18 cellular contexts compared by ENCODE assay signal in the genomic region with DNA sequence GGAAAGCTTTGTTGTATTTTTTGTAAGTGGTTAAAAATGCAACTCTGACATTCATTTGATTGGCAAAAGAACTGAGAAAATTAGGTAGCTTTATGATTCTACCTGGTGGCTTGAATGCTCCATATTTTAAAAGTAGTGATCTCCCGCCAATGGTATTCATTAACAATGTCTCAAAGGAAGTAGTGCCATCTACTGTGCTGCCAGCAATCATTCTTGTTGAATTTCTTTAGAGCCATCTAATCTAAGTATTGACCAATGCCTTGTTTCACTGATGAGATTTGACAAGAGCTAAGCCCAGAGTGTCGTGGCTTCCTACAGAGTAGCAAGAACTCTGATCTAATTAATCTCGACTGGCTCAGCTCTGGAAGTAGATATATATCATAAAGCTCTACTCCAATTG.
"Had no signal": no experiment of that assay in that cellular context is flagged by ENCODE, and none has a peak within 500 bp of the region (broad histone marks: within the 10 kb centered on the region; RNA-seq: fewer than 3 reads in every experiment).

No MANE protein-coding gene starts in this region.

- H3K9me3 Mint-ChIP-seq: activated CD4-positive, alpha-beta memory T cell treated with anti-CD3 and anti-CD28 coated beads, Interleukin-2, amount 10 ng/mL, durations not matched to agents 7 days and 5 days; memory B cell; WTC11 had no signal

- H3K36me3 Mint-ChIP-seq: activated CD8-positive, alpha-beta memory T cell treated with anti-CD3 and anti-CD28 coated beads, Interleukin-2, amount 10 ng/mL, durations not matched to agents 7 days and 5 days; activated naive CD8-positive, alpha-beta T cell; memory B cell; naive thymus-derived CD4-positive, alpha-beta T cell; stimulated activated naive B cell treated with anti-CD40 and anti-IgM and Interleukin-4, amounts not matched to agents 10 μg/mL and 1 μg/mL and 100 μg/mL, for 72 hours; WTC11 had no signal

- H3K4me1 Mint-ChIP-seq: activated CD4-positive, alpha-beta memory T cell treated with anti-CD3 and anti-CD28 coated beads, Interleukin-2, amount 10 ng/mL, durations not matched to agents 7 days and 5 days; activated CD4-positive, alpha-beta T cell treated with anti-CD3 and anti-CD28 coated beads for 36 hours; activated CD8-positive, alpha-beta memory T cell treated with anti-CD3 and anti-CD28 coated beads, Interleukin-2, amount 10 ng/mL, durations not matched to agents 7 days and 5 days; memory B cell; naive thymus-derived CD4-positive, alpha-beta T cell; stimulated activated naive B cell treated with anti-CD40 and anti-IgM and Interleukin-4, amounts not matched to agents 10 μg/mL and 1 μg/mL and 100 μg/mL, for 72 hours had no signal

- H3K36me3 ChIP-seq: gastrocnemius medialis, heart left ventricle, ovary, sigmoid colon, spleen, thoracic aorta, upper lobe of left lung had no signal

- ATAC-seq: activated CD4-positive, alpha-beta T cell treated with anti-CD3 and anti-CD28 coated beads for 36 hours; activated CD8-positive, alpha-beta memory T cell treated with anti-CD3 and anti-CD28 coated beads, Interleukin-2, amount 10 ng/mL, durations not matched to agents 7 days and 5 days; gastrocnemius medialis; heart left ventricle; left ventricle myocardium superior; naive thymus-derived CD4-positive, alpha-beta T cell; stimulated activated naive B cell treated with anti-CD40 and anti-IgM and Interleukin-4, amounts not matched to agents 10 μg/mL and 1 μg/mL and 100 μg/mL, for 72 hours; WTC11 had no signal

- H3K27me3 Mint-ChIP-seq: activated CD4-positive, alpha-beta memory T cell treated with anti-CD3 and anti-CD28 coated beads, Interleukin-2, amount 10 ng/mL, durations not matched to agents 7 days and 5 days; activated CD4-positive, alpha-beta T cell treated with anti-CD3 and anti-CD28 coated beads for 36 hours; activated CD8-positive, alpha-beta memory T cell treated with anti-CD3 and anti-CD28 coated beads, Interleukin-2, amount 10 ng/mL, durations not matched to agents 7 days and 5 days; activated naive CD8-positive, alpha-beta T cell; memory B cell; naive thymus-derived CD4-positive, alpha-beta T cell; stimulated activated naive B cell treated with anti-CD40 and anti-IgM and Interleukin-4, amounts not matched to agents 10 μg/mL and 1 μg/mL and 100 μg/mL, for 72 hours had no signal

- H3K4me3 Mint-ChIP-seq: activated CD4-positive, alpha-beta memory T cell treated with anti-CD3 and anti-CD28 coated beads, Interleukin-2, amount 10 ng/mL, durations not matched to agents 7 days and 5 days; activated CD4-positive, alpha-beta T cell treated with anti-CD3 and anti-CD28 coated beads for 36 hours; activated CD8-positive, alpha-beta memory T cell treated with anti-CD3 and anti-CD28 coated beads, Interleukin-2, amount 10 ng/mL, durations not matched to agents 7 days and 5 days; activated naive CD8-positive, alpha-beta T cell; memory B cell; naive thymus-derived CD4-positive, alpha-beta T cell; stimulated activated naive B cell treated with anti-CD40 and anti-IgM and Interleukin-4, amounts not matched to agents 10 μg/mL and 1 μg/mL and 100 μg/mL, for 72 hours; WTC11 had no signal

- H3K27ac ChIP-seq: gastrocnemius medialis, heart left ventricle, ovary, sigmoid colon, spleen, thoracic aorta, upper lobe of left lung had no signal

- H3K9me3 ChIP-seq: gastrocnemius medialis, heart left ventricle, ovary, sigmoid colon, thoracic aorta, upper lobe of left lung had no signal

- H3K27me3 ChIP-seq: gastrocnemius medialis, heart left ventricle, ovary, sigmoid colon, spleen, upper lobe of left lung had no signal

- H3K4me1 ChIP-seq: gastrocnemius medialis, heart left ventricle, sigmoid colon, spleen, upper lobe of left lung had no signal

- DNase-seq: activated CD4-positive, alpha-beta memory T cell treated with anti-CD3 and anti-CD28 coated beads, Interleukin-2, amount 10 ng/mL, durations not matched to agents 7 days and 5 days; activated CD4-positive, alpha-beta T cell treated with anti-CD3 and anti-CD28 coated beads for 36 hours; activated CD8-positive, alpha-beta memory T cell treated with anti-CD3 and anti-CD28 coated beads, Interleukin-2, amount 10 ng/mL, durations not matched to agents 7 days and 5 days; cerebellar nuclear complex; cortex of kidney; gastrocnemius medialis; heart left ventricle; left ventricle myocardium superior; naive thymus-derived CD4-positive, alpha-beta T cell; ovary; sigmoid colon; spleen; stimulated activated naive B cell treated with anti-CD40 and anti-IgM and Interleukin-4, amounts not matched to agents 10 μg/mL and 1 μg/mL and 100 μg/mL, for 72 hours; upper lobe of left lung had no signal

- H3K27ac Mint-ChIP-seq: activated CD4-positive, alpha-beta memory T cell treated with anti-CD3 and anti-CD28 coated beads, Interleukin-2, amount 10 ng/mL, durations not matched to agents 7 days and 5 days; activated CD4-positive, alpha-beta T cell treated with anti-CD3 and anti-CD28 coated beads for 36 hours; activated CD8-positive, alpha-beta memory T cell treated with anti-CD3 and anti-CD28 coated beads, Interleukin-2, amount 10 ng/mL, durations not matched to agents 7 days and 5 days; activated naive CD8-positive, alpha-beta T cell; memory B cell; naive thymus-derived CD4-positive, alpha-beta T cell; stimulated activated naive B cell treated with anti-CD40 and anti-IgM and Interleukin-4, amounts not matched to agents 10 μg/mL and 1 μg/mL and 100 μg/mL, for 72 hours; WTC11 had no signal

- H3K4me3 ChIP-seq: gastrocnemius medialis, heart left ventricle, ovary, sigmoid colon, spleen, thoracic aorta, upper lobe of left lung had no signal
